ENCODE assay signal across 2 cellular contexts in the genomic region with DNA sequence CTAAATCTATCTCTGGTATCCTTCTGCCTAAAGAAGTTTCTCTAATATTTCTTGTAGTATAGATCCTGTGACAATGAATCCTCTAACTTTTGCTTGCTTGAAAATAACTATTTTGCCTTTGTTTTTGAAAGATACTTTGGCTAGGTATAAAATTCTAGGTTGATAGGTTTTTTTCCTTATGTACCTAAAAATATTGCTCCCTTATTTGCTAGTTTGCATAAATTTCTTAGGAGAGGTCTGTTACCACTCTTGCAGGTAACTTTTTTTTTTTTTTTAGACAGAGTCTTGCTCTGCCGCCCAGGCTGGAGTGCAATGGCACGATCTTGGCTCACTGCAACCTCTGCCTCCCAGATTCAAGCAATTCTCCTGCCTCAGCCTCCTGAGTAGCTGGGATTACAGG.
TF ChIP-seq lines count a peak whose summit lies in the region.

No MANE protein-coding gene starts in this region.

TF ChIP-seq in HEK293, 187 proteins besides CTCF, POLR2A, EP300 and RAD21:
- TF ChIP-seq ZNF76 (tag by site-specific recombination; IDR thresholded peaks at IDR 0.05; ENCODE audit: borderline replicate concordance, low read depth) = 0 out of 2 replicates have a peak, but pooled peaks have one; percentile 27
- TF ChIP-seq ZNF610 (tag by site-specific recombination; IDR thresholded peaks at IDR 0.05; ENCODE audit: borderline replicate concordance) = peak; percentile 21; the same call in 1 of the 2 replicates
- TF ChIP-seq SETDB1 (IDR thresholded peaks at IDR 0.05; ENCODE audit: insufficient read length, low read length) = peak; percentile 59
- peak; percentile 42; the same call in 1 of the 2 replicates for TF ChIP-seq ZNF202 (tag by site-specific recombination; IDR thresholded peaks at IDR 0.05; ENCODE audit: borderline replicate concordance)
TF ChIP-seq in HEK293: peak in this region for 4; not testable (repeated sequence) for 183.

TF ChIP-seq in K562, 482 proteins besides CTCF, POLR2A, EP300 and RAD21:
- peak; percentile 98 for TF ChIP-seq ZFP1 (CRISPR knock-in tag; IDR thresholded peaks at IDR 0.05)
- TF ChIP-seq TRIM24 (IDR thresholded peaks at IDR 0.05) = peak in 1 of 2 experiments; percentile 56; a peak in 2 of 4 replicates
- peak in 1 of 2 experiments; percentile 79; a peak in 2 of 3 replicates for TF ChIP-seq CBX3 (IDR thresholded peaks at IDR 0.05; ENCODE audit: borderline replicate concordance in 1 of 2, low read length in 2 of 2)
- TF ChIP-seq TRIM28 (IDR thresholded peaks at IDR 0.05) = peak; percentile 81
